ENCODE assay signal across 11 cellular contexts in the genomic region with DNA sequence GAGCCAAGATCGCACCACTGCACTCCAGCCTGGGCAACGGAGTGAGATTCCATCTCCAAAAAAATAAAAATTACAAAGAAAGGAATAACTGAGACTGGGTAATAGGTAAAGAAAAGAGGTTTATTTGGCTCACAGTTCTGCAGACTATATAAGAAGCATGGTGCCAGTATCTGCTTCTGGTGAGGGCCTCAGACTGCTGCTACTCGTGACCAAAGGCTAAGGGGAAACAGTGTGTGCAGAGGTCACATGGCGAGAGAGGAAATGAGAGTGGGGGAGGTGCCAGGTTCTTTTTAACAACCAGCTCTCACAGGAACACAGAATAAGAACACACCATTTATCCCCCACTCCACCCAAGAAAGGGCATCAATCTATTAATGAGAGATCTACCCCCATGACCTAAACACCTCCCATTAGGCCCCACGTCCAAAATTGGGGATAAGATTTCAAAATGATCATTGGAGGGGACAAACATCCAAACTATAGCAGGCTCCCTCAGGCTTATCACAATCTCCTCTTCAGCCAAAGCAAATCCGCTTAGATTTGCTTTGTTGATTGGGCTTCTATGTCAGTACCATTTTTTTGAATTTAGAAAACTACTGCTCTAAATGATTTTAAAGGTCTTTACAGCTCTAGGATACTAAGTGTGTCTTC.
DNase-seq lines count a peak whose midpoint lies in the region; ATAC-seq and TF ChIP-seq lines count a peak whose summit lies in the region.
"Had no signal": no experiment of that assay in that cellular context is flagged by ENCODE, and none has a peak within 500 bp of the region (broad histone marks: within the 10 kb centered on the region; RNA-seq: fewer than 3 reads in every experiment).

No MANE protein-coding gene starts in this region.

- H3K79me2 ChIP-seq in mesendoderm (ENCODE audit: control insufficient read depth, insufficient read depth, low read length), result no peaks in the 10 kb centered on the region

- H3K9me3 ChIP-seq in HUES48 (ENCODE audit: control insufficient read depth, insufficient read depth, low read length), result no peaks in the 10 kb centered on the region
- no peaks in the 10 kb centered on the region for H3K9me3 ChIP-seq in SK-N-MC (ENCODE audit: low read depth, low read length)

- H3K79me1 ChIP-seq in mesendoderm (ENCODE audit: low read length), result no peaks in the 10 kb centered on the region

- H2BK15ac ChIP-seq in mesendoderm (replicated peaks; ENCODE audit: low read depth), result no peak overlapping the region

- WGBS in mesendoderm (ENCODE audit: extremely low coverage, insufficient coverage, low lambda C conversion rate), result no CpG with 5 or more reads among the region's 6 CpGs

- H3K27ac ChIP-seq in HUES48 (ENCODE audit: low read depth, low read length) (peak overlapping the region; percentile 65), SK-N-MC (peak overlapping the region; percentile 43; the same call in 1 of the 2 replicates), mesendoderm (ENCODE audit: low read depth, low read length) (peak overlapping the region; percentile 78), dorsolateral prefrontal cortex (no peak overlapping the region)
- H3K27ac ChIP-seq: cardiac muscle cell had no signal

- H3K4me1 ChIP-seq in HUES48 (ENCODE audit: control insufficient read depth, insufficient read depth, low read length) (peaks cover 24% of the 10 kb centered on the region), mesendoderm (ENCODE audit: control insufficient read depth, low read depth, low read length) (peaks cover 22% of the 10 kb centered on the region)

- peak overlapping the region; percentile 65 for H4K5ac ChIP-seq in mesendoderm (ENCODE audit: low read length)

- no peak overlapping the region for H3K4me2 ChIP-seq in mesendoderm (ENCODE audit: low read length)

- no peak for TF ChIP-seq CTCF in dorsolateral prefrontal cortex (IDR thresholded peaks at IDR 0.05 in 54 of 56, conservative IDR thresholded peaks at IDR 0.05 in 2 of 56; ENCODE audit: low read depth in 1 of 56, partially characterized antibody in 56 of 56)

- no peak overlapping the region for H2AK5ac ChIP-seq in mesendoderm (ENCODE audit: low read length)

- no peaks in the 10 kb centered on the region for H3K27me3 ChIP-seq in HUES48 (ENCODE audit: control insufficient read depth, insufficient read depth, low read length)
- H3K27me3 ChIP-seq in mesendoderm (ENCODE audit: insufficient read depth, low read length, poor library complexity), result no peaks in the 10 kb centered on the region
- no peaks in the 10 kb centered on the region for H3K27me3 ChIP-seq in dorsolateral prefrontal cortex
- H3K27me3 ChIP-seq: cardiac muscle cell had no signal

- peak overlapping the region; percentile 97 for H2BK5ac ChIP-seq in mesendoderm (ENCODE audit: low read length)

- H3K36me3 ChIP-seq in HUES48 (ENCODE audit: control insufficient read depth, insufficient read depth, low read length), result no peaks in the 10 kb centered on the region
- no peaks in the 10 kb centered on the region for H3K36me3 ChIP-seq in SK-N-MC (ENCODE audit: insufficient read depth, low read length)
- no peaks in the 10 kb centered on the region for H3K36me3 ChIP-seq in mesendoderm (ENCODE audit: control insufficient read depth, insufficient read depth, low read length)
- H3K36me3 ChIP-seq: cardiac muscle cell had no signal

- H4K8ac ChIP-seq in mesendoderm (ENCODE audit: low read depth, low read length), result no peak overlapping the region

- no peak overlapping the region for H3K4ac ChIP-seq in mesendoderm (ENCODE audit: low read depth, low read length)

- peak overlapping the region; percentile 80 for H3K56ac ChIP-seq in mesendoderm (ENCODE audit: low read length)

- intact Hi-C loops in dorsolateral prefrontal cortex (cut with DNase I), result no loop called here

- peak overlapping the region; percentile 92 for H2BK120ac ChIP-seq in mesendoderm (ENCODE audit: low read depth, low read length)

- peak overlapping the region; percentile 90 for H3K18ac ChIP-seq in mesendoderm (ENCODE audit: low read length)

- ATAC-seq in HG02973 (IDR thresholded peaks at IDR 0.05; ENCODE audit: unreplicated experiment), result no peak

- H3K4me3 ChIP-seq in HUES48 (ENCODE audit: low read depth, low read length), result no peak overlapping the region
- no peak overlapping the region for H3K4me3 ChIP-seq in SK-N-MC
- H3K4me3 ChIP-seq in mesendoderm (ENCODE audit: low read length), result no peak overlapping the region
- no peak overlapping the region for H3K4me3 ChIP-seq in dorsolateral prefrontal cortex
- H3K4me3 ChIP-seq: cardiac muscle cell had no signal

- H3K9ac ChIP-seq in HUES48 (ENCODE audit: low read depth, low read length), result no peak overlapping the region
- H3K9ac ChIP-seq in SK-N-MC (ENCODE audit: insufficient read length), result no peak overlapping the region
- peak overlapping the region; percentile 25 for H3K9ac ChIP-seq in mesendoderm (ENCODE audit: low read length)

- H3K23ac ChIP-seq in mesendoderm (ENCODE audit: low read length), result no peak overlapping the region

- DNase-seq in ELF-1 (ENCODE audit: low read depth, low spot score) (peak; percentile 44), SK-N-MC (ENCODE audit: low read depth, low spot score) (no peak), mesendoderm (peak; percentile 82), amygdala (lab: John Stamatoyannopoulos, UW) (no peak), dorsolateral prefrontal cortex (no peak)
- no peak for DNase-seq in activated T-cell treated with anti-CD3 and anti-CD28 coated beads, Interleukin-2, amount 50 U/mL, for 48 hours
- DNase-seq: activated CD4-positive, alpha-beta T cell treated with anti-CD3 and anti-CD28 coated beads, Interleukin-2, amount 50 U/mL, for 48 hours; GF-D8 had no signal

Comparison
In these comparisons a context has a peak if more than half of its experiments do, and no peak if none do; other contexts are left out.
1. DNase-seq: peak in ELF-1 (single experiment) and mesendoderm (single experiment); none in SK-N-MC (single experiment), amygdala (0 of 56), dorsolateral prefrontal cortex (0 of 10) and activated T-cell treated with anti-CD3 and anti-CD28 coated beads, Interleukin-2, amount 50 U/mL, for 48 hours (0 of 2).
2. H3K27ac ChIP-seq: peak in HUES48 (single experiment), SK-N-MC (single experiment) and mesendoderm (single experiment); none in dorsolateral prefrontal cortex (0 of 59).